ENCODE assay signal across 5 cellular contexts in genomic region chr20:33766686-33767085, GRCh38.
"Had no signal": no experiment of that assay in that cellular context is flagged by ENCODE, and none has a peak within 500 bp of the region (broad histone marks: within the 10 kb centered on the region; RNA-seq: fewer than 3 reads in every experiment).

No MANE protein-coding gene starts in this region.

- H3K27ac Mint-ChIP-seq: GM23338, IgD-negative memory B cell had no signal

- H3K4me3 Mint-ChIP-seq: GM23338, H9, IgD-negative memory B cell had no signal

- H3K9me3 Mint-ChIP-seq: GM23338, H9, IgD-negative memory B cell had no signal

- ATAC-seq: GM23338 had no signal

- H3K27me3 Mint-ChIP-seq: IgD-negative memory B cell had no signal

- H3K4me3 ChIP-seq: GM23338 had no signal

- DNase-seq: H9, HCEC 1CT, KBM-7 had no signal
